ENCODE assay signal across 1 cellular context in the genomic region with DNA sequence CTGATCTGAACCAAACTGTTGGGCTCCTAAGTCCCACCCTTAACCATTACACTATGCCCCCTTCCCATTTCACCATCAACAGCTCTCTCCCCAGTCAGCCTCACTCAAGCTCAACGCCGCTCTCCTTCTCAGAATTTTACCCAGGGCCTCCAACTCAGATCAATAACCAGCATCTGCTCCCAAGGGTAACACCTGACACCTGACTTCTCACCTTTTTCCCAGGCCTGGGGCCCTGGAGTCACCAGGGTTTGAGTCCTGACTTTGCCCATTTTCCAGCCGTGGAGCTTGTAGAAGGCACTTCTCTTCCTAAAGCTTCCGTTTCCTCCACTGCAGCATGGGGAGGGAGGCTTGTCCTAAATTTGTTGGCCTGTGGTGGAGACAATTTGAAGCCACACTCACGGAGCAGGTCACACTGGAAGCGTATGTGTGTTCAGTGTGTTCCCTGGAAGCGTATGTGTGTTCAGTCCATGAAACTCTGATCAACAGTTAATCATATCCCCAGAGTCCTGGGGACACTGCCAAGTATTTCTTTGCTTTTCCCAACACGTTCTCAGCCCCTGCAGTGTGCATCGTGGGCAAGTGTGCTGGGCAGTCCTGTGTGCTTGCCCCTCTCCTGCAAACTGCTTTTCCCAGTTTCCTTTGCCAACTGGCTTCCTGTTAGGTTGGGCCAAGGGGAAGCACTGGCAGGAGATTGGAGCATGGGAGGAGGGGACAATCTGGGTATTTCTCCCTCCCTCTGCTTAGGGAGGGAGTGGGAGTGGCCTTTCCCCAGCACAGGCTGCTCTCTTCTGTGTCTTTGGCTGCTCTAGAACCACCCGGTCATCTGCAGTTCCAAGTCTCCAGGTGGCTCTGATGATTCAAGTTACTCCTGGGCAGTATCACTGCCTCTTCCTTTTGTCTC.
TF ChIP-seq lines count a peak whose summit lies in the region.

No MANE protein-coding gene starts in this region.

TF ChIP-seq in H1, 55 proteins besides CTCF, POLR2A, EP300 and RAD21 (continued from another document):
- TF ChIP-seq RNF2 (IDR thresholded peaks at IDR 0.05; ENCODE audit: borderline replicate concordance, low read depth, low read length, missing control alignments, poor library complexity, severe bottlenecking) (no peak), RBBP5 (IDR thresholded peaks at IDR 0.05; ENCODE audit: borderline replicate concordance, low read depth, low read length) (no peak), EZH2 (IDR thresholded peaks at IDR 0.05; ENCODE audit: low read depth, low read length, severe bottlenecking) (no peak)
